In genomic region chr13:25575562-25575961, GRCh38 we compare ENCODE assay signal across 21 cellular contexts.
DNase-seq lines count a peak whose midpoint lies in the region; ATAC-seq and TF ChIP-seq lines count a peak whose summit lies in the region.
"Had no signal": no experiment of that assay in that cellular context is flagged by ENCODE, and none has a peak within 500 bp of the region (broad histone marks: within the 10 kb centered on the region; RNA-seq: fewer than 3 reads in every experiment).

No MANE protein-coding gene starts in this region.

- H3K9me2 ChIP-seq in PC-3 (replicated peaks; ENCODE audit: low read length): no peaks in the 10 kb centered on the region

- no peak overlapping the region for H4K8ac ChIP-seq in mesenchymal stem cell (ENCODE audit: low read length)

- no peak overlapping the region for H4K91ac ChIP-seq in mesenchymal stem cell (ENCODE audit: low read length)

- H2AK5ac ChIP-seq in mesenchymal stem cell (ENCODE audit: low read length, severe bottlenecking): no peak overlapping the region

- intact Hi-C loops in PC-3 (cut with micrococcal nuclease): loop anchor here (10.0 kb wide), 2 partner anchors 249 to 409 kb away; no protein-coding TSS in a partner anchor

- H3K79me1 ChIP-seq in mesenchymal stem cell (replicated peaks; ENCODE audit: low read length, poor library complexity, severe bottlenecking): no peaks in the 10 kb centered on the region

- DNase-seq in Daoy (ENCODE audit: low read depth) (peak; percentile 14), PC-3 (peak; percentile 19), kidney tubule cell (ENCODE audit: low spot score) (peak; percentile 36), G401 (ENCODE audit: low spot score) (no peak), mesenchymal stem cell (no peak)
- DNase-seq in activated T-cell treated with anti-CD3 and anti-CD28 coated beads, Interleukin-2, amount 50 U/mL, for 24 hours: no peak
- DNase-seq: Calu3; CD8-positive, alpha-beta T cell; GF-D8; Kasumi-1; MM.1S; NCI-H1105 treated with DMSO at 0.1 percent for 48 hours; NCI-H2029 treated with DMSO at 0.1 percent for 48 hours; NCI-H226; NCI-H524 treated with DMSO at 0.1 percent for 48 hours; PC-9; SIG-M5; T-cell had no signal

- H3K9me3 ChIP-seq in BLaER1: no peaks in the 10 kb centered on the region
- no peaks in the 10 kb centered on the region for H3K9me3 ChIP-seq in PC-3 (ENCODE audit: low read length)
- H3K9me3 ChIP-seq in mesenchymal stem cell (ENCODE audit: control insufficient read depth, low read length): no peaks in the 10 kb centered on the region

- H3K4me3 ChIP-seq in BLaER1 (no peak overlapping the region), PC-3 (ENCODE audit: low read length) (no peak overlapping the region), mesenchymal stem cell (ENCODE audit: insufficient read depth in 1 of 2, low read depth in 1 of 2, low read length in 2 of 2) (no peak overlapping the region)
- H3K4me3 ChIP-seq: PC-9 had no signal

- no peak overlapping the region for H2BK120ac ChIP-seq in mesenchymal stem cell (ENCODE audit: low read depth, low read length)

- no peaks in the 10 kb centered on the region for H3K4me1 Mint-ChIP-seq in activated T-cell treated with anti-CD3 and anti-CD28 coated beads, Interleukin-2, amount 50 U/mL, for 24 hours (ENCODE audit: low read depth)
- H3K4me1 Mint-ChIP-seq: T-cell had no signal

- no TSS peak for BruUV-seq in PC-3 (replicated peaks; lab: Mats Ljungman, UMichigan)

- no peak overlapping the region for H3K27ac Mint-ChIP-seq in activated T-cell treated with anti-CD3 and anti-CD28 coated beads, Interleukin-2, amount 50 U/mL, for 24 hours
- H3K27ac Mint-ChIP-seq: CD8-positive, alpha-beta T cell; T-cell had no signal

- peaks cover 17% of the 10 kb centered on the region for H3K4me1 ChIP-seq in BLaER1
- no peaks in the 10 kb centered on the region for H3K4me1 ChIP-seq in PC-3 (ENCODE audit: insufficient read depth, low read length)
- H3K4me1 ChIP-seq in mesenchymal stem cell (ENCODE audit: control insufficient read depth, insufficient read depth, low read depth, low read length): peaks cover 2% of the 10 kb centered on the region

- H4K20me1 ChIP-seq in BLaER1 (no peaks in the 10 kb centered on the region), PC-3 (ENCODE audit: low read length) (no peaks in the 10 kb centered on the region)

- no peak overlapping the region for H3K4ac ChIP-seq in mesenchymal stem cell (ENCODE audit: low read depth in 1 of 2, low read length in 2 of 2)

- H2BK15ac ChIP-seq in mesenchymal stem cell (ENCODE audit: low read depth, poor library complexity, severe bottlenecking): no peak overlapping the region

- H3K36me3 ChIP-seq in BLaER1 (no peaks in the 10 kb centered on the region), PC-3 (ENCODE audit: low read depth, low read length) (peaks cover 2% of the 10 kb centered on the region; the same call in 1 of the 2 replicates), mesenchymal stem cell (ENCODE audit: control insufficient read depth in 1 of 2, insufficient read depth in 2 of 2, low read depth in 1 of 2, low read length in 2 of 2) (peaks cover 0 to 2% of the 10 kb centered on the region in 2 experiments)

- no peak overlapping the region for H3K14ac ChIP-seq in mesenchymal stem cell (ENCODE audit: low read length in 2 of 2)

- no peaks in the 10 kb centered on the region for H3K36me3 Mint-ChIP-seq in activated T-cell treated with anti-CD3 and anti-CD28 coated beads, Interleukin-2, amount 50 U/mL, for 24 hours (ENCODE audit: low read depth)
- H3K36me3 Mint-ChIP-seq: CD8-positive, alpha-beta T cell; T-cell had no signal

- H3K27me3 ChIP-seq in BLaER1: no peaks in the 10 kb centered on the region
- peaks cover 63% of the 10 kb centered on the region for H3K27me3 ChIP-seq in PC-3 (ENCODE audit: low read length)
- peaks cover 0 to 51% of the 10 kb centered on the region in 2 experiments for H3K27me3 ChIP-seq in mesenchymal stem cell (ENCODE audit: control insufficient read depth in 1 of 2, insufficient read depth in 1 of 2, low read length in 2 of 2)

- CTCF ChIA-PET in PC-3 (lab: Charles Lee): no interaction called here

- H3K23ac ChIP-seq in mesenchymal stem cell (ENCODE audit: low read length in 2 of 2): no peak overlapping the region

- no peak overlapping the region for H3K18ac ChIP-seq in mesenchymal stem cell (ENCODE audit: low read depth in 1 of 2, low read length in 2 of 2)

- H3K79me2 ChIP-seq in PC-3 (ENCODE audit: low read length): no peaks in the 10 kb centered on the region

- peaks cover 38% of the 10 kb centered on the region for H3K27me3 Mint-ChIP-seq in activated T-cell treated with anti-CD3 and anti-CD28 coated beads, Interleukin-2, amount 50 U/mL, for 24 hours

- no peak overlapping the region for H2BK12ac ChIP-seq in mesenchymal stem cell (ENCODE audit: low read length in 2 of 2)

- H3K27ac ChIP-seq in BLaER1: no peak overlapping the region
- H3K27ac ChIP-seq in PC-3 (ENCODE audit: low read length): no peak overlapping the region
- H3K27ac ChIP-seq in mesenchymal stem cell (ENCODE audit: low read length, poor library complexity, severe bottlenecking): no peak overlapping the region
- H3K27ac ChIP-seq: PC-9 had no signal

- no peak for TF ChIP-seq CTCF in PC-3 (conservative IDR thresholded peaks at IDR 0.05; ENCODE audit: low read depth, low read length)

- ATAC-seq in PC-3 (no peak; the same call in 1 of the 2 replicates), HG03108 (IDR thresholded peaks at IDR 0.05; ENCODE audit: unreplicated experiment) (no peak)
- ATAC-seq: CD8-positive, alpha-beta T cell; SK-N-SH treated with all-trans-retinoic acid at 6 μM for 48 hours; T-cell had no signal

- H2BK5ac ChIP-seq in mesenchymal stem cell (ENCODE audit: low read depth, low read length, poor library complexity, severe bottlenecking): no peak overlapping the region

- H3K4me2 ChIP-seq in BLaER1 (peak overlapping the region; percentile 25; the same call in 1 of the 2 replicates), PC-3 (ENCODE audit: low read length) (no peak overlapping the region), mesenchymal stem cell (ENCODE audit: low read length, poor library complexity, severe bottlenecking) (no peak overlapping the region)
- H3K4me2 ChIP-seq: PC-9 had no signal

- H3K4me3 Mint-ChIP-seq in activated T-cell treated with anti-CD3 and anti-CD28 coated beads, Interleukin-2, amount 50 U/mL, for 24 hours: no peak overlapping the region
- H3K4me3 Mint-ChIP-seq: CD8-positive, alpha-beta T cell; T-cell had no signal

- H2AFZ ChIP-seq in PC-3 (ENCODE audit: low read length): no peak overlapping the region
- H2AFZ ChIP-seq in mesenchymal stem cell (ENCODE audit: low read depth, low read length): no peak overlapping the region
- H2AFZ ChIP-seq: PC-9 had no signal

- no peaks in the 10 kb centered on the region for H3F3A ChIP-seq in PC-3 (ENCODE audit: low read length, unreplicated experiment)

- H3K9me3 Mint-ChIP-seq in activated T-cell treated with anti-CD3 and anti-CD28 coated beads, Interleukin-2, amount 50 U/mL, for 24 hours: no peaks in the 10 kb centered on the region
- H3K9me3 Mint-ChIP-seq: CD8-positive, alpha-beta T cell; T-cell had no signal

- POLR2A ChIA-PET in PC-3 (lab: Charles Lee; ENCODE audit: unreplicated experiment): no interaction called here

- 66% methylated on average over 5 of the region's 5 CpGs for WGBS in mesenchymal stem cell

- no peak overlapping the region for H3K9ac ChIP-seq in BLaER1
- H3K9ac ChIP-seq in PC-3 (ENCODE audit: low read length): no peak overlapping the region
- no peak overlapping the region for H3K9ac ChIP-seq in mesenchymal stem cell (ENCODE audit: low read length)

- in situ Hi-C loops in G401 (cut with HindIII; ENCODE audit: low sequenced_read_pairs): no loop called here

Comparison
In these comparisons a context has a peak if more than half of its experiments do, and no peak if none do; other contexts are left out.
1. DNase-seq: peak in Daoy (single experiment), PC-3 (single experiment) and kidney tubule cell (single experiment); none in G401 (single experiment), activated T-cell treated with anti-CD3 and anti-CD28 coated beads, Interleukin-2, amount 50 U/mL, for 24 hours (single experiment) and mesenchymal stem cell (single experiment).